Comparison of ENCODE assay signal across 28 cellular contexts in genomic region chr4:11053601-11054000, GRCh38.
"Had no signal": no experiment of that assay in that cellular context is flagged by ENCODE, and none has a peak within 500 bp of the region (broad histone marks: within the 10 kb centered on the region; RNA-seq: fewer than 3 reads in every experiment).

No MANE protein-coding gene starts in this region.

- DNase-seq: activated CD4-positive, alpha-beta memory T cell treated with anti-CD3 and anti-CD28 coated beads, Interleukin-2, amount 10 ng/mL, durations not matched to agents 7 days and 5 days; activated CD4-positive, alpha-beta T cell treated with anti-CD3 and anti-CD28 coated beads for 4 hours; activated CD8-positive, alpha-beta memory T cell treated with anti-CD3 and anti-CD28 coated beads for 24 hours; activated CD8-positive, alpha-beta memory T cell treated with anti-CD3 and anti-CD28 coated beads, Interleukin-2, amount 10 ng/mL, durations not matched to agents 7 days and 5 days; activated CD8-positive, alpha-beta memory T cell treated with anti-CD3 and anti-CD28 coated beads, Interleukin-2, amount 50 U/mL, for 48 hours; activated effector memory CD4-positive, alpha-beta T cell treated with Interleukin-2 at 50 U/mL for 16 hours; activated naive CD4-positive, alpha-beta T cell treated with anti-CD3 and anti-CD28 coated beads, Interleukin-2, amount 10 ng/mL, durations not matched to agents 7 days and 5 days; activated naive CD8-positive, alpha-beta T cell treated with anti-CD3 and anti-CD28 coated beads, Interleukin-2, amount 50 U/mL, for 24 hours; activated T-cell treated with anti-CD3 and anti-CD28 coated beads, Interleukin-2, amount 50 U/mL, for 48 hours; anterior cingulate cortex; brain microvascular endothelial cell; Kasumi-1; KG1; NCI-H1105; NCI-H1417 treated with DMSO at 0.1 percent for 48 hours; NCI-H187 treated with DMSO at 0.1 percent for 48 hours; NCI-H2081; NCI-H345; NCI-H524 treated with DMSO at 0.1 percent for 48 hours; SHP77 treated with DMSO at 0.1 percent for 48 hours; SK-N-SH had no signal

- H3K4me3 Mint-ChIP-seq: activated CD4-positive, alpha-beta memory T cell treated with anti-CD3 and anti-CD28 coated beads, Interleukin-2, amount 10 ng/mL, durations not matched to agents 7 days and 5 days; activated CD8-positive, alpha-beta memory T cell treated with anti-CD3 and anti-CD28 coated beads, Interleukin-2, amount 10 ng/mL, durations not matched to agents 7 days and 5 days; activated naive CD4-positive, alpha-beta T cell treated with anti-CD3 and anti-CD28 coated beads, Interleukin-2, amount 10 ng/mL, durations not matched to agents 7 days and 5 days; activated naive CD8-positive, alpha-beta T cell; activated naive CD8-positive, alpha-beta T cell treated with anti-CD3 and anti-CD28 coated beads, Interleukin-2, amount 50 U/mL, for 24 hours; central memory CD8-positive, alpha-beta T cell; T-helper 1 cell treated with Interleukin-12 subunit alpha and Interleukin-12 subunit beta and Interleukin-4 antibody, amounts not matched to agents 30 μg/mL and 1 μg/mL, for 36 hours; T-helper 2 cell treated with Interferon-gamma antibody and Interleukin-4, amounts not matched to agents 5 μg/mL and 100 μg/mL, for 36 hours; WTC11 had no signal

- H3K27ac ChIP-seq: brain microvascular endothelial cell, cardiac muscle cell, SJSA1 had no signal

- H3K4me1 Mint-ChIP-seq: activated CD4-positive, alpha-beta memory T cell treated with anti-CD3 and anti-CD28 coated beads, Interleukin-2, amount 10 ng/mL, durations not matched to agents 7 days and 5 days; activated CD8-positive, alpha-beta memory T cell treated with anti-CD3 and anti-CD28 coated beads, Interleukin-2, amount 10 ng/mL, durations not matched to agents 7 days and 5 days; activated naive CD4-positive, alpha-beta T cell treated with anti-CD3 and anti-CD28 coated beads, Interleukin-2, amount 10 ng/mL, durations not matched to agents 7 days and 5 days; activated naive CD8-positive, alpha-beta T cell treated with anti-CD3 and anti-CD28 coated beads, Interleukin-2, amount 50 U/mL, for 24 hours; central memory CD8-positive, alpha-beta T cell; WTC11 had no signal

- H3K4me2 ChIP-seq: SK-N-SH had no signal

- H3K9ac ChIP-seq: SK-N-SH had no signal

- H3K4me1 ChIP-seq: SJSA1 had no signal

- H3K27ac Mint-ChIP-seq: activated CD4-positive, alpha-beta memory T cell treated with anti-CD3 and anti-CD28 coated beads, Interleukin-2, amount 10 ng/mL, durations not matched to agents 7 days and 5 days; activated CD8-positive, alpha-beta memory T cell treated with anti-CD3 and anti-CD28 coated beads, Interleukin-2, amount 10 ng/mL, durations not matched to agents 7 days and 5 days; activated naive CD4-positive, alpha-beta T cell treated with anti-CD3 and anti-CD28 coated beads, Interleukin-2, amount 10 ng/mL, durations not matched to agents 7 days and 5 days; activated naive CD8-positive, alpha-beta T cell; activated naive CD8-positive, alpha-beta T cell treated with anti-CD3 and anti-CD28 coated beads, Interleukin-2, amount 50 U/mL, for 24 hours; T-helper 1 cell treated with Interleukin-12 subunit alpha and Interleukin-12 subunit beta and Interleukin-4 antibody, amounts not matched to agents 30 μg/mL and 1 μg/mL, for 36 hours; T-helper 2 cell treated with Interferon-gamma antibody and Interleukin-4, amounts not matched to agents 5 μg/mL and 100 μg/mL, for 36 hours; WTC11 had no signal

- H3K27me3 Mint-ChIP-seq: activated CD4-positive, alpha-beta memory T cell treated with anti-CD3 and anti-CD28 coated beads, Interleukin-2, amount 10 ng/mL, durations not matched to agents 7 days and 5 days; activated CD8-positive, alpha-beta memory T cell treated with anti-CD3 and anti-CD28 coated beads, Interleukin-2, amount 10 ng/mL, durations not matched to agents 7 days and 5 days; activated naive CD4-positive, alpha-beta T cell treated with anti-CD3 and anti-CD28 coated beads, Interleukin-2, amount 10 ng/mL, durations not matched to agents 7 days and 5 days; activated naive CD8-positive, alpha-beta T cell; activated naive CD8-positive, alpha-beta T cell treated with anti-CD3 and anti-CD28 coated beads, Interleukin-2, amount 50 U/mL, for 24 hours; central memory CD8-positive, alpha-beta T cell had no signal

- H3K36me3 ChIP-seq: brain microvascular endothelial cell, cardiac muscle cell, SJSA1 had no signal

- H3K36me3 Mint-ChIP-seq: activated CD8-positive, alpha-beta memory T cell treated with anti-CD3 and anti-CD28 coated beads, Interleukin-2, amount 10 ng/mL, durations not matched to agents 7 days and 5 days; activated naive CD4-positive, alpha-beta T cell treated with anti-CD3 and anti-CD28 coated beads, Interleukin-2, amount 10 ng/mL, durations not matched to agents 7 days and 5 days; activated naive CD8-positive, alpha-beta T cell had no signal

- H3K27me3 ChIP-seq: brain microvascular endothelial cell, cardiac muscle cell, SJSA1 had no signal

- H3K9me3 ChIP-seq: SJSA1, SK-N-SH had no signal

- H3K9me3 Mint-ChIP-seq: activated CD4-positive, alpha-beta memory T cell treated with anti-CD3 and anti-CD28 coated beads, Interleukin-2, amount 10 ng/mL, durations not matched to agents 7 days and 5 days; activated naive CD4-positive, alpha-beta T cell treated with anti-CD3 and anti-CD28 coated beads, Interleukin-2, amount 10 ng/mL, durations not matched to agents 7 days and 5 days; activated naive CD8-positive, alpha-beta T cell treated with anti-CD3 and anti-CD28 coated beads, Interleukin-2, amount 50 U/mL, for 24 hours; T-helper 1 cell treated with Interleukin-12 subunit alpha and Interleukin-12 subunit beta and Interleukin-4 antibody, amounts not matched to agents 30 μg/mL and 1 μg/mL, for 36 hours; T-helper 2 cell treated with Interferon-gamma antibody and Interleukin-4, amounts not matched to agents 5 μg/mL and 100 μg/mL, for 36 hours had no signal

- H3K4me3 ChIP-seq: cardiac muscle cell, SJSA1 had no signal
